6 cellular contexts compared by ENCODE assay signal in the genomic region with DNA sequence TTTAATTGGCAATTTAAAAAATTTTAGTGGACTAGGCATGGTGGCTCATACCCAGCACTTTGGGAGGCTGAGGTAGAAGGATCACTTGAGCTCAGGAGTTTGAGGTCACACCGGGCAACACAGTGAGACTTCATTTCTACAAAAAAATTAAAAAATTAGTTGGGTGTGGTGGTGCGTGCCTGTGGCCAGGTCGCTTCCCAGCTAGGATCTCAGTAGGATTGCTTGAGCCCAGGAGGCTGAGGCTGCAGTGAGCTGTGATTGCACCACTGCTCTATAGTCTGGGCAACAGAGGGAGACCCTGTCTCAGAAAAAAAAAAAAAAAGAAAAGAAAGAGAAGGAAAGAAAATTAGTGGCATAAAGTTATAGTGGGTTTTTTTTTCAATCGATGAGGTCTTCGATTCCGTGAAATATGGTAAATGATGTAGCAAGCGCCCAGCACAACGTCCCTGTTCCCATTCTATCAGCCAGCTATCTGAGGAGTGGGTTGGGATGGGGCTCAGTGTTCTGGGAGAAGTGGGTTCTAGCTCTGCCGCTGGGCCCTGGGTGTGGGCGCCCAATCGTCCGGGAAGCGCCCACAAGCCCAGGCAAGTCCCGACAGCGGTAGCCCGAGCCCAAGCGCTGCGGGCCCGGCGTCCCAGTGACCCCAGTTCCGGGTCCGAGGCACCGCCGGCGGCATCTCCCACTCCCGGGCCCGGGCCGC. TPM values are rescaled to one million over a fixed set of nuclear protein-coding genes. Genes with fewer than 3 reads are reported as not detected.
A peak's percentile ranks its signal among the peaks of the same experiment; 100 is the strongest.
DNase-seq lines count a peak whose midpoint lies in the region; FAIRE-seq and TF ChIP-seq lines count a peak whose summit lies in the region.

No MANE protein-coding gene starts in this region.

- FAIRE-seq in GM19239 (lab: Jason Lieb, UNC) = no peak

- H3K27me3 Mint-ChIP-seq in activated CD4-positive, alpha-beta T cell treated with anti-CD3 and anti-CD28 coated beads, Interleukin-2, amount 10 ng/mL, durations not matched to agents 24 days and 14 days = peaks cover 6% of the 10 kb centered on the region

- H3K4me1 Mint-ChIP-seq in activated CD4-positive, alpha-beta T cell treated with anti-CD3 and anti-CD28 coated beads, Interleukin-2, amount 10 ng/mL, durations not matched to agents 24 days and 14 days = peaks cover 45% of the 10 kb centered on the region

- TF ChIP-seq POLR2A in testis (IDR thresholded peaks at IDR 0.05) = no peak

- intact Hi-C loops in activated CD4-positive, alpha-beta T cell treated with anti-CD3 and anti-CD28 coated beads, Interleukin-2, amount 10 ng/mL, durations not matched to agents 24 days and 14 days (cut with micrococcal nuclease) = no loop called here
- intact Hi-C loops in testis (cut with DNase I; ENCODE audit: low total_unique reads) = no loop called here

- no peak overlapping the region for H3K27ac ChIP-seq in testis

- H3K27me3 ChIP-seq in testis = no peaks in the 10 kb centered on the region

- whole genome bisulfite sequencing in testis, 2 donors = 24 to 56% methylated on average over 9 to 27 of the region's 28 CpGs

- peaks cover 32% of the 10 kb centered on the region for H3K36me3 Mint-ChIP-seq in activated CD4-positive, alpha-beta T cell treated with anti-CD3 and anti-CD28 coated beads, Interleukin-2, amount 10 ng/mL, durations not matched to agents 24 days and 14 days (ENCODE audit: low read depth)

- H3K4me3 ChIP-seq in fibroblast of the aortic adventitia (ENCODE audit: low read depth, low read length) (peak overlapping the region; percentile 87), testis (peak overlapping the region; percentile 43 to 52)

- DNase-seq in activated CD4-positive, alpha-beta T cell treated with anti-CD3 and anti-CD28 coated beads, Interleukin-2, amount 10 ng/mL, durations not matched to agents 24 days and 14 days = no peak
- DNase-seq in activated CD4-positive, alpha-beta T cell treated with anti-CD3 and anti-CD28 coated beads for 48 hours = no peak
- peak; percentile 58 for DNase-seq in fibroblast of the aortic adventitia (ENCODE audit: low read depth)
- DNase-seq in testis = no peak
- no peak for DNase-seq in DMS79 (lab: John Stamatoyannopoulos, UW)
- no peak for DNase-seq in GM19239 (ENCODE audit: insufficient read length, low spot score)

- H3K4me3 Mint-ChIP-seq in activated CD4-positive, alpha-beta T cell treated with anti-CD3 and anti-CD28 coated beads, Interleukin-2, amount 10 ng/mL, durations not matched to agents 24 days and 14 days = peak overlapping the region; percentile 82

- peaks cover 9% of the 10 kb centered on the region for H3K4me1 ChIP-seq in testis

- H3K9me3 Mint-ChIP-seq in activated CD4-positive, alpha-beta T cell treated with anti-CD3 and anti-CD28 coated beads, Interleukin-2, amount 10 ng/mL, durations not matched to agents 24 days and 14 days = no peaks in the 10 kb centered on the region

- H3K27ac Mint-ChIP-seq in activated CD4-positive, alpha-beta T cell treated with anti-CD3 and anti-CD28 coated beads, Interleukin-2, amount 10 ng/mL, durations not matched to agents 24 days and 14 days = peak overlapping the region; percentile 82

- no peaks in the 10 kb centered on the region for H3K9me3 ChIP-seq in testis

- H3K36me3 ChIP-seq in testis (ENCODE audit: low read depth, missing control alignments) = no peaks in the 10 kb centered on the region

- TF ChIP-seq CTCF in fibroblast of the aortic adventitia (IDR thresholded peaks at IDR 0.05; ENCODE audit: insufficient read depth, low read length) = no peak
- TF ChIP-seq CTCF in testis (IDR thresholded peaks at IDR 0.05) = no peak

RNA-seq across cellular contexts. Expression of a gene that starts 1.4 kb away (rescaled TPM):
- total RNA-seq in activated CD4-positive, alpha-beta T cell treated with anti-CD3 and anti-CD28 coated beads, Interleukin-2, amount 10 ng/mL, durations not matched to agents 24 days and 14 days = 32.1 and 32.9 TPM in 2 replicates
- total RNA-seq in fibroblast of the aortic adventitia (ENCODE audit: low replicate concordance) (11.4 and 73.9 TPM in 2 replicates), testis (1 to 10 TPM; 1.7 to 2.0 TPM)
- polyA plus RNA-seq in testis (ENCODE audit: insufficient read depth, low read depth, low replicate concordance) = 1.7 TPM

RNA-seq across cellular contexts. Expression of a gene that starts 8.3 kb away (rescaled TPM):
- total RNA-seq in activated CD4-positive, alpha-beta T cell treated with anti-CD3 and anti-CD28 coated beads, Interleukin-2, amount 10 ng/mL, durations not matched to agents 24 days and 14 days = 62.2 and 62.5 TPM in 2 replicates
- total RNA-seq in fibroblast of the aortic adventitia (ENCODE audit: low replicate concordance) (75.0 and 288 TPM in 2 replicates), testis (100 to 1,000 TPM in 1 of 2 donors, 10 to 100 TPM in 1; 77.1 to 102 TPM)
- polyA plus RNA-seq in testis (ENCODE audit: insufficient read depth, low read depth, low replicate concordance) = 17.1 TPM

RNA-seq across cellular contexts. Expression of a gene that starts 10.5 kb away (rescaled TPM):
- total RNA-seq in activated CD4-positive, alpha-beta T cell treated with anti-CD3 and anti-CD28 coated beads, Interleukin-2, amount 10 ng/mL, durations not matched to agents 24 days and 14 days = 91.0 and 95.7 TPM in 2 replicates
- total RNA-seq in fibroblast of the aortic adventitia (ENCODE audit: low replicate concordance) (71.7 and 157 TPM in 2 replicates), testis (100 to 1,000 TPM; 144 to 149 TPM)
- polyA plus RNA-seq in testis (ENCODE audit: insufficient read depth, low read depth, low replicate concordance) = 131 TPM

RNA-seq across cellular contexts. Expression of a gene that starts 19.2 kb away (rescaled TPM):
- 4.9 and 7.5 TPM in 2 replicates for total RNA-seq in activated CD4-positive, alpha-beta T cell treated with anti-CD3 and anti-CD28 coated beads, Interleukin-2, amount 10 ng/mL, durations not matched to agents 24 days and 14 days
- total RNA-seq in fibroblast of the aortic adventitia (ENCODE audit: low replicate concordance) (not detected in 2 replicates), testis (1 to 10 TPM in 1 of 2 donors, under 1 TPM in 1; 0.71 to 2.7 TPM)
- polyA plus RNA-seq in testis (ENCODE audit: insufficient read depth, low read depth, low replicate concordance) = 4.4 TPM

RNA-seq across cellular contexts. Expression of a gene that starts 20.1 kb away (rescaled TPM):
- 20.9 and 21.1 TPM in 2 replicates for total RNA-seq in activated CD4-positive, alpha-beta T cell treated with anti-CD3 and anti-CD28 coated beads, Interleukin-2, amount 10 ng/mL, durations not matched to agents 24 days and 14 days
- total RNA-seq in fibroblast of the aortic adventitia (ENCODE audit: low replicate concordance) (9.6 and 44.8 TPM in 2 replicates), testis (10 to 100 TPM; 54.4 to 54.8 TPM)
- 89.2 TPM for polyA plus RNA-seq in testis (ENCODE audit: insufficient read depth, low read depth, low replicate concordance)
